Comparison of ENCODE assay signal across 9 cellular contexts in the genomic region with DNA sequence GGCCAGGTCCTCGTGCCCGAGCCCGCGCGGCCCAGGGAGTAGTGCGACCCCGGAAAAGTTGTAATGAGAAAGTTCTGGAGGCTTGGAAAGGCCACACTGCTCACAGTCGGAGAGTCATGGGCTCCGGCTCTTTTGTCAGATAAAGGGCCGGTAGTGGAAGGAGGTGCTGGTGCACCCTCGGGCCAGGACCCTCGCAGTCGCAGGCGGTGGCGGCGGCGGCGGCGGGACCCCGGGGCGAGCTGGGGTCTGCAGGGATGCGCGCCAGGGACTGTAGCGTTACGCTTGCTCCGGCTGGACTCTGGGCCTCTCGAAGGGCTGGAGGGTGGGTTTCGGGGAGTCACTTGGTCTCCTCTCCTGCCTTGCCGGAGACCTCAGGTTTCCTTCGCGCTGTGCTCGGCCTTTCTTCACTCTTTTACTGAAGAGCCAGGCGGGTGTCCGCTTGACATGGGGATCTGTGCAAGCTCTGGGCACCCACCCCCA. TPM values are rescaled to one million over a fixed set of nuclear protein-coding genes. Genes with fewer than 3 reads are reported as not detected.
A peak's percentile ranks its signal among the peaks of the same experiment; 100 is the strongest.
DNase-seq lines count a peak whose midpoint lies in the region; FAIRE-seq and TF ChIP-seq lines count a peak whose summit lies in the region.
"Had no signal": no experiment of that assay in that cellular context is flagged by ENCODE, and none has a peak within 500 bp of the region (broad histone marks: within the 10 kb centered on the region; RNA-seq: fewer than 3 reads in every experiment).

No MANE protein-coding gene starts in this region.

- no peak overlapping the region for H3K27ac Mint-ChIP-seq in nephron

- peaks cover 96% of the 10 kb centered on the region for H3K27me3 Mint-ChIP-seq in nephron (ENCODE audit: low read depth)

- peak overlapping the region; percentile 67 for H3K9ac ChIP-seq in endocrine pancreas (ENCODE audit: control insufficient read depth, insufficient read depth, low read length)

- H3K27ac ChIP-seq in KOPT-K1 (ENCODE audit: low read depth, low read length, poor library complexity, severe bottlenecking) (peak overlapping the region; percentile 69), SJCRH30 (no peak overlapping the region)

- H3K27me3 ChIP-seq in endocrine pancreas (ENCODE audit: control insufficient read depth, insufficient read depth, low read length) (no peaks in the 10 kb centered on the region), SJCRH30 (peaks cover 11% of the 10 kb centered on the region; the same call in 1 of the 2 replicates)

- H3K36me3 ChIP-seq in KOPT-K1 (ENCODE audit: insufficient read depth, low read length) (no peaks in the 10 kb centered on the region), endocrine pancreas (ENCODE audit: control insufficient read depth, insufficient read depth, low read length) (no peaks in the 10 kb centered on the region), SJCRH30 (no peaks in the 10 kb centered on the region)

- no peak for FAIRE-seq in frontal cortex (lab: Jason Lieb, UNC)
- FAIRE-seq: GM12891 had no signal

- TF ChIP-seq CTCF in AG10803 (conservative IDR thresholded peaks at IDR 0.05; ENCODE audit: low read length) (no peak), nephron (IDR thresholded peaks at IDR 0.05; ENCODE audit: unreplicated experiment in 3 of 3) (no peak)

- peaks cover 29% of the 10 kb centered on the region for H3K4me1 Mint-ChIP-seq in nephron

- H3K4me1 ChIP-seq in endocrine pancreas (ENCODE audit: control insufficient read depth, insufficient read depth, low read length) (peaks cover 8% of the 10 kb centered on the region), SJCRH30 (no peaks in the 10 kb centered on the region)

- H3K9me3 Mint-ChIP-seq in nephron, result no peaks in the 10 kb centered on the region

- H3K9me3 ChIP-seq in KOPT-K1 (ENCODE audit: insufficient read depth, low read length, poor library complexity, severe bottlenecking), result no peaks in the 10 kb centered on the region
- no peaks in the 10 kb centered on the region for H3K9me3 ChIP-seq in endocrine pancreas (ENCODE audit: control insufficient read depth, low read length)
- no peaks in the 10 kb centered on the region for H3K9me3 ChIP-seq in SJCRH30 (replicated peaks)

- DNase-seq in AG10803 (ENCODE audit: low read depth) (no peak), NCI-H1105 treated with DMSO at 0.1 percent for 48 hours (lab: John Stamatoyannopoulos, UW) (no peak), frontal cortex (ENCODE audit: low spot score in 2 of 2) (no peak), SJCRH30 (no peak), iPS-NIHi11 (ENCODE audit: low spot score) (no peak)

- H3K4me3 ChIP-seq in AG10803 (ENCODE audit: low read length) (peak overlapping the region; percentile 73), endocrine pancreas (ENCODE audit: control insufficient read depth, insufficient read depth, low read length) (peak overlapping the region; percentile 39), SJCRH30 (no peak overlapping the region)

- H3K36me3 Mint-ChIP-seq in nephron (ENCODE audit: low read depth), result no peaks in the 10 kb centered on the region

- peak overlapping the region; percentile 83 to 91 (median 88) for H3K4me3 Mint-ChIP-seq in nephron

RNA-seq across cellular contexts. Expression of a gene that starts 1.5 kb away (rescaled TPM):
- 42.8 TPM for total RNA-seq in frontal cortex
- not detected in 2 replicates for total RNA-seq in SJCRH30 (2014; rRNA removed; shearing (Covaris generic))

Comparison
In these comparisons a context has a peak if more than half of its experiments do, and no peak if none do; other contexts are left out.
1. RNA of a gene that starts 1.5 kb away (total RNA-seq): 42.8 TPM in frontal cortex (single experiment); not detected in SJCRH30; every median in the first group is over 10 times any median in the second.